1 cellular context compared by ENCODE assay signal in genomic region chr15:55239440-55240124, GRCh38.
A peak's percentile ranks its signal among the peaks of the same experiment; 100 is the strongest.
TF ChIP-seq lines count a peak whose summit lies in the region.

No MANE protein-coding gene starts in this region.

TF ChIP-seq in K562, 482 proteins besides CTCF, POLR2A, EP300 and RAD21 (continued from another document and continues in another):
- TF ChIP-seq CUX1 (CRISPR knock-in tag; IDR thresholded peaks at IDR 0.05) (no peak), E2F5 (CRISPR knock-in tag; IDR thresholded peaks at IDR 0.05) (no peak), ATF1 (CRISPR knock-in tag; IDR thresholded peaks at IDR 0.05) (no peak), ATF1 (tag; IDR thresholded peaks at IDR 0.05) (peak; percentile 12; the same call in 1 of the 2 replicates), ZNF695 (CRISPR knock-in tag; IDR thresholded peaks at IDR 0.05) (no peak), NELFE (IDR thresholded peaks at IDR 0.05; ENCODE audit: insufficient read depth, insufficient read length) (no peak), CC2D1A (IDR thresholded peaks at IDR 0.05) (peak; percentile 62; the same call in 1 of the 2 replicates), XRCC3 (IDR thresholded peaks at IDR 0.05) (no peak), RCOR1 (IDR thresholded peaks at IDR 0.05; ENCODE audit: borderline replicate concordance in 1 of 2, low read depth in 2 of 2, low read length in 2 of 2) (peak; percentile 79 to 90), TRIM24 (IDR thresholded peaks at IDR 0.05) (peak; percentile 22 to 69; a peak in 2 of 4 replicates), ELK1 (CRISPR knock-in tag; IDR thresholded peaks at IDR 0.05) (no peak), CHD1 (IDR thresholded peaks at IDR 0.05; ENCODE audit: low read length) (no peak), DDX20 (tag; IDR thresholded peaks at IDR 0.05; ENCODE audit: low read depth) (no peak), CBFA2T3 (IDR thresholded peaks at IDR 0.05) (peak; percentile 92), TEAD4 (IDR thresholded peaks at IDR 0.05; ENCODE audit: low read length) (peak; percentile 90), TEAD4 (CRISPR knock-in tag; IDR thresholded peaks at IDR 0.05; ENCODE audit: borderline replicate concordance) (no peak), ZFP1 (CRISPR knock-in tag; IDR thresholded peaks at IDR 0.05) (no peak), ZNF584 (CRISPR knock-in tag; IDR thresholded peaks at IDR 0.05; ENCODE audit: low read depth) (0 out of 2 replicates have a peak, but pooled peaks have one; percentile 41), ZNF785 (CRISPR knock-in tag; IDR thresholded peaks at IDR 0.05) (no peak), CBFA2T2 (conservative IDR thresholded peaks at IDR 0.05) (peak; percentile 84), BHLHE40 (IDR thresholded peaks at IDR 0.05; ENCODE audit: low read length) (no peak), KAT8 (IDR thresholded peaks at IDR 0.05; ENCODE audit: low read depth) (no peak), GATA2 (CRISPR knock-in tag; IDR thresholded peaks at IDR 0.05) (peak; percentile 78), BRF2 (IDR thresholded peaks at IDR 0.05; ENCODE audit: borderline replicate concordance, insufficient read depth, insufficient read length) (no peak), ARHGAP35 (IDR thresholded peaks at IDR 0.05; ENCODE audit: partially characterized antibody) (no peak), CTBP1 (IDR thresholded peaks at IDR 0.05; ENCODE audit: borderline replicate concordance) (peak; percentile 42; the same call in 1 of the 2 replicates), NBN (IDR thresholded peaks at IDR 0.05; ENCODE audit: low read depth) (peak; percentile 86), ATF6 (CRISPR knock-in tag; IDR thresholded peaks at IDR 0.05) (0 out of 2 replicates have a peak, but pooled peaks have one; percentile 15), ZNF583 (CRISPR knock-in tag; IDR thresholded peaks at IDR 0.05) (no peak), MECOM (CRISPR knock-in tag; IDR thresholded peaks at IDR 0.05) (no peak), ELF4 (CRISPR knock-in tag; IDR thresholded peaks at IDR 0.05) (no peak), CREB1 (IDR thresholded peaks at IDR 0.05) (peak; percentile 66; the same call in 1 of the 2 replicates), CREB1 (CRISPR knock-in tag; IDR thresholded peaks at IDR 0.05) (no peak), CCNT2 (IDR thresholded peaks at IDR 0.05; ENCODE audit: borderline replicate concordance, extremely low read depth, insufficient read length, low read depth, low read length) (peak; percentile 66), ZFP91 (CRISPR knock-in tag; IDR thresholded peaks at IDR 0.05) (no peak), BRD9 (IDR thresholded peaks at IDR 0.05; ENCODE audit: low read depth, partially characterized antibody) (peak; percentile 78), PTBP1 (IDR thresholded peaks at IDR 0.05; ENCODE audit: low read depth, low read length) (no peak), ATF7 (IDR thresholded peaks at IDR 0.05) (0 out of 2 replicates have a peak, but pooled peaks have one; percentile 22), ZC3H4 (CRISPR knock-in tag; IDR thresholded peaks at IDR 0.05; ENCODE audit: borderline replicate concordance) (no peak), KLF6 (CRISPR knock-in tag; IDR thresholded peaks at IDR 0.05; ENCODE audit: borderline replicate concordance) (0 out of 2 replicates have a peak, but pooled peaks have one; percentile 21), MTA1 (IDR thresholded peaks at IDR 0.05; ENCODE audit: borderline replicate concordance) (no peak), ZNF324 (CRISPR knock-in tag; IDR thresholded peaks at IDR 0.05) (no peak), FOXM1 (IDR thresholded peaks at IDR 0.05; ENCODE audit: low read depth) (peak; percentile 43; the same call in 1 of the 2 replicates), FOXM1 (CRISPR knock-in tag; IDR thresholded peaks at IDR 0.05; ENCODE audit: low read depth) (no peak), ZEB2 (IDR thresholded peaks at IDR 0.05) (peak; percentile 69; the same call in 1 of the 2 replicates), SREBF1 (IDR thresholded peaks at IDR 0.05; ENCODE audit: borderline replicate concordance, low read depth, low read length) (no peak), KLF13 (tag; IDR thresholded peaks at IDR 0.05; ENCODE audit: borderline replicate concordance, low read depth) (no peak), RBBP5 (IDR thresholded peaks at IDR 0.05; ENCODE audit: borderline replicate concordance, insufficient read depth, low read length, poor library complexity, severe bottlenecking) (peak; percentile 39), CREBBP (IDR thresholded peaks at IDR 0.05; ENCODE audit: low read depth, low read length) (no peak), KDM1A (IDR thresholded peaks at IDR 0.05) (peak; percentile 90 to 95)
- TF ChIP-seq, protein P1, sequence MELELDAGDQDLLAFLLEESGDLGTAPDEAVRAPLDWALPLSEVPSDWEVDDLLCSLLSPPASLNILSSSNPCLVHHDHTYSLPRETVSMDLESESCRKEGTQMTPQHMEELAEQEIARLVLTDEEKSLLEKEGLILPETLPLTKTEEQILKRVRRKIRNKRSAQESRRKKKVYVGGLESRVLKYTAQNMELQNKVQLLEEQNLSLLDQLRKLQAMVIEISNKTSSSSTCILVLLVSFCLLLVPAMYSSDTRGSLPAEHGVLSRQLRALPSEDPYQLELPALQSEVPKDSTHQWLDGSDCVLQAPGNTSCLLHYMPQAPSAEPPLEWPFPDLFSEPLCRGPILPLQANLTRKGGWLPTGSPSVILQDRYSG (tag; conservative IDR thresholded peaks at IDR 0.05; ENCODE audit: low read depth) = no peak
- TF ChIP-seq, protein P2, sequence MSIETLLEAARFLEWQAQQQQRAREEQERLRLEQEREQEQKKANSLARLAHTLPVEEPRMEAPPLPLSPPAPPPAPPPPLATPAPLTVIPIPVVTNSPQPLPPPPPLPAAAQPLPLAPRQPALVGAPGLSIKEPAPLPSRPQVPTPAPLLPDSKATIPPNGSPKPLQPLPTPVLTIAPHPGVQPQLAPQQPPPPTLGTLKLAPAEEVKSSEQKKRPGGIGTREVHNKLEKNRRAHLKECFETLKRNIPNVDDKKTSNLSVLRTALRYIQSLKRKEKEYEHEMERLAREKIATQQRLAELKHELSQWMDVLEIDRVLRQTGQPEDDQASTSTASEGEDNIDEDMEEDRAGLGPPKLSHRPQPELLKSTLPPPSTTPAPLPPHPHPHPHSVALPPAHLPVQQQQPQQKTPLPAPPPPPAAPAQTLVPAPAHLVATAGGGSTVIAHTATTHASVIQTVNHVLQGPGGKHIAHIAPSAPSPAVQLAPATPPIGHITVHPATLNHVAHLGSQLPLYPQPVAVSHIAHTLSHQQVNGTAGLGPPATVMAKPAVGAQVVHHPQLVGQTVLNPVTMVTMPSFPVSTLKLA (conservative IDR thresholded peaks at IDR 0.05) = peak in 1 of 2 experiments; percentile 50; a peak in 2 of 4 replicates
